ENCODE assay signal across 1 cellular context in genomic region chr4:26131711-26132110, GRCh38.
TF ChIP-seq lines count a peak whose summit lies in the region.

No MANE protein-coding gene starts in this region.

TF ChIP-seq in GM12878, 131 proteins besides CTCF, POLR2A, EP300 and RAD21 (continued from another document):
- TF ChIP-seq ZNF687 (IDR thresholded peaks at IDR 0.05) = no peak
